In the genomic region with DNA sequence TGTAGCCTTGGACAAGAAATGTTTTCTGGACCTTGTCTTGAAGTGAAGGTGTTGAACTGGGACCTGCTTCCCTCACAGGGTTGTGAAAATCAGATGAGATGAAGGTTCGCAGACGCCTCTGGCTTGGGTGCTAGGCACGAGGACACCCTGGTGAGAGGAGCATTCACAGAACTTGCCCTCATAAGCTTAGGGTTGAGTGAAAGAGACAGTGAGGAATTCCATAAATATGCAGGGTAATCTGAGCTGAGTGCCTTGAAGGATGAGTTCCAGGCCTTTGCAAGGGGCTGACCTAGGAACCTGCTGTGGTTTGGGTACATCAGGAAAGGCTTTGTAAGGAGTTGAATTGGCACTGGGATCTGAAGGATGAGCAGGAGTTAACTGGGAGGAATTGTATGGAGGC, we compare ENCODE assay signal across 13 cellular contexts.
DNase-seq lines count a peak whose midpoint lies in the region; ATAC-seq and TF ChIP-seq lines count a peak whose summit lies in the region.
"Had no signal": no experiment of that assay in that cellular context is flagged by ENCODE, and none has a peak within 500 bp of the region (broad histone marks: within the 10 kb centered on the region; RNA-seq: fewer than 3 reads in every experiment).

No MANE protein-coding gene starts in this region.

- H3K27ac Mint-ChIP-seq in effector memory CD8-positive, alpha-beta T cell: peak overlapping the region; percentile 50 to 73

- H3K4me2 ChIP-seq in osteoblast (ENCODE audit: insufficient read depth, low read length): peak overlapping the region; percentile 33

- H3K79me2 ChIP-seq in osteoblast (ENCODE audit: insufficient read depth, low read length): no peaks in the 10 kb centered on the region

- no peak overlapping the region for H2AFZ ChIP-seq in osteoblast (ENCODE audit: low read length)

- DNase-seq in EL (peak; percentile 82), NCI-H226 (peak; percentile 34), osteoblast (ENCODE audit: insufficient read length, low spot score, missing footprints) (peak; percentile 90), cerebellar cortex (ENCODE audit: low spot score) (no peak), NCI-H1417 treated with DMSO at 0.1 percent for 48 hours (lab: John Stamatoyannopoulos, UW) (no peak), NCI-H446 treated with DMSO at 0.1 percent for 48 hours (lab: John Stamatoyannopoulos, UW) (no peak)
- no peak for DNase-seq in effector memory CD8-positive, alpha-beta T cell
- DNase-seq: GDM1; MV-4-11; stimulated activated CD4-positive, alpha-beta T cell treated with anti-CD3 and anti-CD28 coated beads, Interleukin-4, amount 100 ng/mL, for 1 hour; stimulated activated naive CD8-positive, alpha-beta T cell treated with anti-CD3 and anti-CD28 coated beads, Interleukin-15, Interleukin-2, amounts not matched to agents 100 U/mL and 50 U/mL, for 24 hours had no signal

- no peaks in the 10 kb centered on the region for H4K20me1 ChIP-seq in osteoblast (ENCODE audit: insufficient read depth, low read length)

- H3K27ac ChIP-seq in osteoblast (ENCODE audit: low read depth, low read length): peak overlapping the region; percentile 90
- H3K27ac ChIP-seq: C4-2B had no signal

- peaks cover 73% of the 10 kb centered on the region for H3K4me1 ChIP-seq in osteoblast (ENCODE audit: insufficient read depth, low read length)

- no peak for ATAC-seq in effector memory CD8-positive, alpha-beta T cell (replicated peaks)
- ATAC-seq in HG03460 (IDR thresholded peaks at IDR 0.05; ENCODE audit: unreplicated experiment): no peak
- ATAC-seq: stimulated activated naive CD8-positive, alpha-beta T cell treated with anti-CD3 and anti-CD28 coated beads, Interleukin-15, Interleukin-2, amounts not matched to agents 100 U/mL and 50 U/mL, for 24 hours had no signal

- TF ChIP-seq CTCF in osteoblast (IDR thresholded peaks at IDR 0.05; ENCODE audit: extremely low read depth, low read depth, low read length): no peak

- H3K36me3 ChIP-seq in osteoblast (ENCODE audit: insufficient read depth, low read length): no peaks in the 10 kb centered on the region

- no peak overlapping the region for H3K4me3 ChIP-seq in osteoblast (ENCODE audit: insufficient read depth, low read length)

- H3K4me3 Mint-ChIP-seq in effector memory CD8-positive, alpha-beta T cell: no peak overlapping the region

- H3K9me3 ChIP-seq in osteoblast (ENCODE audit: low read depth, low read length): no peaks in the 10 kb centered on the region

- no peaks in the 10 kb centered on the region for H3K9me3 Mint-ChIP-seq in effector memory CD8-positive, alpha-beta T cell

- no peaks in the 10 kb centered on the region for H3K27me3 ChIP-seq in osteoblast (ENCODE audit: insufficient read depth, low read length)

- H3K4me1 Mint-ChIP-seq in effector memory CD8-positive, alpha-beta T cell (ENCODE audit: low read depth in 2 of 2): peaks cover 10 to 14% of the 10 kb centered on the region in 2 donors

- H3K36me3 Mint-ChIP-seq in effector memory CD8-positive, alpha-beta T cell (ENCODE audit: insufficient read depth): peaks cover 8% of the 10 kb centered on the region

- no peaks in the 10 kb centered on the region for H3K27me3 Mint-ChIP-seq in effector memory CD8-positive, alpha-beta T cell

Comparison
In these comparisons a context has a peak if more than half of its experiments do, and no peak if none do; other contexts are left out.
1. DNase-seq: peak in EL (single experiment), NCI-H226 (single experiment) and osteoblast (single experiment); none in effector memory CD8-positive, alpha-beta T cell (0 of 3), cerebellar cortex (single experiment), NCI-H1417 treated with DMSO at 0.1 percent for 48 hours (single experiment) and NCI-H446 treated with DMSO at 0.1 percent for 48 hours (single experiment).